In genomic region chr2:128602038-128602698, GRCh38 we compare ENCODE assay signal across 14 cellular contexts.
"Had no signal": no experiment of that assay in that cellular context is flagged by ENCODE, and none has a peak within 500 bp of the region (broad histone marks: within the 10 kb centered on the region; RNA-seq: fewer than 3 reads in every experiment).

No MANE protein-coding gene starts in this region.

- H3K36me3 Mint-ChIP-seq: natural killer cell had no signal

- H3K36me3 ChIP-seq: gastroesophageal sphincter, tibial artery, vagina had no signal

- H3K27ac Mint-ChIP-seq: activated CD8-positive, alpha-beta T cell treated with anti-CD3 and anti-CD28 coated beads for 36 hours; activated T-helper 1 cell treated with anti-CD3 and anti-CD28 coated beads, Interleukin-12 subunit alpha, Interleukin-12 subunit beta, Interleukin-2, Interleukin-4 antibody, amounts not matched to agents 30 ng/mL and 10 ng/mL and 1 ng/mL, durations not matched to agents 14 hours and 24 hours and 36 hours; dendritic cell treated with granulocyte-macrophage colony-stimulating factor and Interleukin-4, amounts not matched to agents 40 ng/mL and 50 ng/mL, for 4 days; effector memory CD8-positive, alpha-beta T cell; natural killer cell had no signal

- H3K27ac ChIP-seq: body of pancreas, epithelial cell of prostate, gastroesophageal sphincter, tibial artery, vagina had no signal

- DNase-seq: activated CD8-positive, alpha-beta T cell treated with anti-CD3 and anti-CD28 coated beads for 36 hours; activated naive CD4-positive, alpha-beta T cell treated with anti-CD3 and anti-CD28 coated beads, Interleukin-2, amount 50 U/mL, for 16 hours; effector memory CD8-positive, alpha-beta T cell; mammary epithelial cell; stimulated activated CD4-positive, alpha-beta T cell treated with anti-CD3 and anti-CD28 coated beads, Interleukin-4, amount 100 ng/mL, for 4 hours had no signal

- H3K9me3 ChIP-seq: body of pancreas, gastroesophageal sphincter, tibial artery, vagina had no signal

- H3K27me3 Mint-ChIP-seq: activated CD8-positive, alpha-beta T cell treated with anti-CD3 and anti-CD28 coated beads for 36 hours; central memory CD8-positive, alpha-beta T cell; dendritic cell treated with granulocyte-macrophage colony-stimulating factor and Interleukin-4, amounts not matched to agents 40 ng/mL and 50 ng/mL, for 4 days; effector memory CD8-positive, alpha-beta T cell had no signal

- H3K4me1 ChIP-seq: body of pancreas, gastroesophageal sphincter, vagina had no signal

- ATAC-seq: activated CD8-positive, alpha-beta T cell treated with anti-CD3 and anti-CD28 coated beads for 36 hours; body of pancreas; effector memory CD8-positive, alpha-beta T cell; gastroesophageal sphincter; natural killer cell had no signal

- H3K9me3 Mint-ChIP-seq: activated CD8-positive, alpha-beta T cell treated with anti-CD3 and anti-CD28 coated beads for 36 hours; activated T-helper 1 cell treated with anti-CD3 and anti-CD28 coated beads, Interleukin-12 subunit alpha, Interleukin-12 subunit beta, Interleukin-2, Interleukin-4 antibody, amounts not matched to agents 30 ng/mL and 10 ng/mL and 1 ng/mL, durations not matched to agents 14 hours and 24 hours and 36 hours; central memory CD8-positive, alpha-beta T cell; dendritic cell treated with granulocyte-macrophage colony-stimulating factor and Interleukin-4, amounts not matched to agents 40 ng/mL and 50 ng/mL, for 4 days; effector memory CD8-positive, alpha-beta T cell; natural killer cell had no signal

- H3K4me1 Mint-ChIP-seq: central memory CD8-positive, alpha-beta T cell; natural killer cell had no signal

- H3K4me3 Mint-ChIP-seq: activated CD8-positive, alpha-beta T cell treated with anti-CD3 and anti-CD28 coated beads for 36 hours; activated T-helper 1 cell treated with anti-CD3 and anti-CD28 coated beads, Interleukin-12 subunit alpha, Interleukin-12 subunit beta, Interleukin-2, Interleukin-4 antibody, amounts not matched to agents 30 ng/mL and 10 ng/mL and 1 ng/mL, durations not matched to agents 14 hours and 24 hours and 36 hours; central memory CD8-positive, alpha-beta T cell; dendritic cell treated with granulocyte-macrophage colony-stimulating factor and Interleukin-4, amounts not matched to agents 40 ng/mL and 50 ng/mL, for 4 days; effector memory CD8-positive, alpha-beta T cell; natural killer cell had no signal

- H3K27me3 ChIP-seq: body of pancreas, gastroesophageal sphincter, tibial artery, vagina had no signal

- H3K4me3 ChIP-seq: body of pancreas, gastroesophageal sphincter, tibial artery, vagina had no signal
